Comparison of ENCODE assay signal across 17 cellular contexts in genomic region chr12:70078161-70078560, GRCh38.
A peak's percentile ranks its signal among the peaks of the same experiment; 100 is the strongest.
DNase-seq lines count a peak whose midpoint lies in the region; ATAC-seq, FAIRE-seq and TF ChIP-seq lines count a peak whose summit lies in the region.
"Had no signal": no experiment of that assay in that cellular context is flagged by ENCODE, and none has a peak within 500 bp of the region (broad histone marks: within the 10 kb centered on the region; RNA-seq: fewer than 3 reads in every experiment).

No MANE protein-coding gene starts in this region.

- DNase-seq in MCF 10A (ENCODE audit: unreplicated experiment) (no peak), breast epithelium (ENCODE audit: low spot score in 2 of 2) (no peak), WTC11 (ENCODE audit: low spot score) (no peak), epithelial cell of esophagus (ENCODE audit: low read depth) (peak; percentile 60), ureter (ENCODE audit: low spot score) (no peak), D721Med (ENCODE audit: insufficient read length, low spot score) (no peak)
- DNase-seq: CD4-positive, alpha-beta memory T cell; DMS79 treated with DMSO at 0.1 percent for 48 hours; GOT3 had no signal

- POLR2A ChIA-PET in MCF 10A (lab: Yijun Ruan, JAX) (interaction anchor here (1.0 to 1.1 kb wide), 3 partner anchors 8 to 165 kb away, joined by 3 to 4 read pairs (median 3); partner anchors contain the start of gene CNOT2), WTC11 (lab: Charles Lee) (no interaction called here)

- H3K9me3 Mint-ChIP-seq in MCF 10A (ENCODE audit: unreplicated experiment) (no peaks in the 10 kb centered on the region), WTC11 (peaks cover 23% of the 10 kb centered on the region)

- intact Hi-C loops in MCF 10A (cut with micrococcal nuclease): no loop called here
- intact Hi-C loops in breast epithelium (cut with DNase I; ENCODE audit: low total_unique reads): no loop called here

- no peaks in the 10 kb centered on the region for H3K36me3 Mint-ChIP-seq in MCF 10A (ENCODE audit: insufficient read depth, unreplicated experiment)
- peaks cover 12% of the 10 kb centered on the region for H3K36me3 Mint-ChIP-seq in WTC11
- H3K36me3 Mint-ChIP-seq: CD4-positive, alpha-beta memory T cell had no signal

- no peaks in the 10 kb centered on the region for H3K27me3 ChIP-seq in breast epithelium
- H3K27me3 ChIP-seq: BLaER1 had no signal

- H3K4me1 ChIP-seq in breast epithelium: no peaks in the 10 kb centered on the region
- H3K4me1 ChIP-seq: HAP-1 had no signal

- no peak for TF ChIP-seq POLR2A in breast epithelium (IDR thresholded peaks at IDR 0.05)

- peak overlapping the region; percentile 68 for H3K27ac Mint-ChIP-seq in MCF 10A (ENCODE audit: low read depth, unreplicated experiment)
- 0 out of 2 replicates have a peak overlapping the region, but pooled peaks have one; percentile 7 for H3K27ac Mint-ChIP-seq in WTC11
- H3K27ac Mint-ChIP-seq: CD4-positive, alpha-beta memory T cell had no signal

- no peak for TF ChIP-seq CTCF in MCF 10A (IDR thresholded peaks at IDR 0.05; ENCODE audit: unreplicated experiment)
- no peak for TF ChIP-seq CTCF in breast epithelium (IDR thresholded peaks at IDR 0.05)
- no peak for TF ChIP-seq CTCF in WTC11 (IDR thresholded peaks at IDR 0.05)
- TF ChIP-seq CTCF in epithelial cell of esophagus (IDR thresholded peaks at IDR 0.05; ENCODE audit: insufficient read depth, low read depth, low read length, missing control alignments): no peak
- no peak for TF ChIP-seq CTCF in D721Med (IDR thresholded peaks at IDR 0.05; ENCODE audit: insufficient read depth, missing control alignments)

- no peak overlapping the region for H3K27ac ChIP-seq in breast epithelium
- H3K27ac ChIP-seq: 22Rv1, BLaER1 had no signal

- no peaks in the 10 kb centered on the region for H3K9me3 ChIP-seq in breast epithelium
- H3K9me3 ChIP-seq: BLaER1, HAP-1 had no signal

- no peak for ATAC-seq in WTC11
- ATAC-seq in GM19023 (IDR thresholded peaks at IDR 0.05; ENCODE audit: unreplicated experiment): no peak
- ATAC-seq in GM21360 (IDR thresholded peaks at IDR 0.05; ENCODE audit: unreplicated experiment): no peak
- ATAC-seq: GM12878 had no signal

- H3K4me3 ChIP-seq in breast epithelium (no peak overlapping the region), epithelial cell of esophagus (ENCODE audit: low read length) (no peak overlapping the region)
- H3K4me3 ChIP-seq: BLaER1, GM12878, HAP-1 had no signal

- H3K36me3 ChIP-seq in breast epithelium: no peaks in the 10 kb centered on the region
- H3K36me3 ChIP-seq: BLaER1, HAP-1 had no signal

- FAIRE-seq in D721Med (lab: Jason Lieb, UNC): no peak
- FAIRE-seq: GM12878, GM19239 had no signal

- H3K4me3 Mint-ChIP-seq in MCF 10A (ENCODE audit: unreplicated experiment) (peak overlapping the region; percentile 1), WTC11 (no peak overlapping the region)
- H3K4me3 Mint-ChIP-seq: CD14-positive monocyte; CD4-positive, alpha-beta memory T cell had no signal

- no TSS peak for BruUV-seq in MCF 10A (replicated peaks; lab: Mats Ljungman, UMichigan)

- H3K4me1 Mint-ChIP-seq in MCF 10A (ENCODE audit: insufficient read depth, unreplicated experiment) (peaks cover 11% of the 10 kb centered on the region), WTC11 (peaks cover 22% of the 10 kb centered on the region)

- no peaks in the 10 kb centered on the region for H3K27me3 Mint-ChIP-seq in MCF 10A (ENCODE audit: insufficient read depth, unreplicated experiment)
- no peaks in the 10 kb centered on the region for H3K27me3 Mint-ChIP-seq in WTC11 (ENCODE audit: low read depth)

- CTCF ChIA-PET in MCF 10A (lab: Yijun Ruan, JAX): interaction anchor here (0.6 to 0.8 kb wide), 2 partner anchors 23 to 28 kb away, joined by 3 read pairs; no protein-coding TSS in a partner anchor
- CTCF ChIA-PET in WTC11 (lab: Charles Lee): no interaction called here

TF ChIP-seq in WTC11, 78 proteins besides CTCF, POLR2A, EP300 and RAD21:
- no peak for TF ChIP-seq USF1 (CRISPR knock-in tag; IDR thresholded peaks at IDR 0.05)
- TF ChIP-seq, protein P1, sequence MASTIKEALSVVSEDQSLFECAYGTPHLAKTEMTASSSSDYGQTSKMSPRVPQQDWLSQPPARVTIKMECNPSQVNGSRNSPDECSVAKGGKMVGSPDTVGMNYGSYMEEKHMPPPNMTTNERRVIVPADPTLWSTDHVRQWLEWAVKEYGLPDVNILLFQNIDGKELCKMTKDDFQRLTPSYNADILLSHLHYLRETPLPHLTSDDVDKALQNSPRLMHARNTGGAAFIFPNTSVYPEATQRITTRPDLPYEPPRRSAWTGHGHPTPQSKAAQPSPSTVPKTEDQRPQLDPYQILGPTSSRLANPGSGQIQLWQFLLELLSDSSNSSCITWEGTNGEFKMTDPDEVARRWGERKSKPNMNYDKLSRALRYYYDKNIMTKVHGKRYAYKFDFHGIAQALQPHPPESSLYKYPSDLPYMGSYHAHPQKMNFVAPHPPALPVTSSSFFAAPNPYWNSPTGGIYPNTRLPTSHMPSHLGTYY (CRISPR knock-in tag; IDR thresholded peaks at IDR 0.05): no peak
- no peak for TF ChIP-seq IRF2 (CRISPR knock-in tag; IDR thresholded peaks at IDR 0.05; ENCODE audit: borderline replicate concordance, low read depth)
- TF ChIP-seq FOXP1 (CRISPR knock-in tag; IDR thresholded peaks at IDR 0.05; ENCODE audit: borderline replicate concordance): no peak
- TF ChIP-seq STAT6 (CRISPR knock-in tag; conservative IDR thresholded peaks at IDR 0.05; ENCODE audit: low read depth): no peak
- TF ChIP-seq GTF2I (CRISPR knock-in tag; conservative IDR thresholded peaks at IDR 0.05): no peak
